Comparison of ENCODE assay signal across 8 cellular contexts in genomic region chr13:98576215-98576945, GRCh38. TPM values are rescaled to one million over a fixed set of nuclear protein-coding genes. Genes with fewer than 3 reads are reported as not detected.
DNase-seq lines count a peak whose midpoint lies in the region; ATAC-seq and TF ChIP-seq lines count a peak whose summit lies in the region.

No MANE protein-coding gene starts in this region.

- WGBS in lower leg skin, 2 donors, result 0 to 2% methylated on average over 16 to 18 of the region's 98 CpGs
- WGBS in stomach, 5 donors, result 0 to 4% (median 0%) methylated on average over 13 to 98 of the region's 98 CpGs

- DNase-seq in CD1c-positive myeloid dendritic cell (ENCODE audit: extremely low spot score) (peak; percentile 55), coronary artery (ENCODE audit: low spot score) (peak; percentile 80), lower leg skin (ENCODE audit: low spot score in 2 of 2) (peak in 1 of 2 donors; percentile 91), stomach (peak; percentile 59), cortex of kidney (lab: John Stamatoyannopoulos, UW) (no peak)

- no peak for TF ChIP-seq POLR2A in lower leg skin (IDR thresholded peaks at IDR 0.05)
- no peak for TF ChIP-seq POLR2A in stomach (IDR thresholded peaks at IDR 0.05)

- peak overlapping the region; percentile 98 for H3K27ac ChIP-seq in VCaP
- peak overlapping the region; percentile 97 to 100 for H3K27ac ChIP-seq in coronary artery
- peak overlapping the region; percentile 94 to 99 (median 98) for H3K27ac ChIP-seq in stomach

- no peaks in the 10 kb centered on the region for H3K27me3 ChIP-seq in stomach

- no peaks in the 10 kb centered on the region for H3K36me3 ChIP-seq in stomach

- peaks cover 19 to 68% (median 55%) of the 10 kb centered on the region in 4 donors for H3K4me1 ChIP-seq in stomach

- no peak for TF ChIP-seq EP300 in stomach (IDR thresholded peaks at IDR 0.05)

- intact Hi-C loops in lower leg skin (cut with DNase I; ENCODE audit: low total_unique reads), result no loop called here
- intact Hi-C loops in stomach (cut with DNase I; ENCODE audit: low total_unique reads), result no loop called here

- ATAC-seq in GM19397 (IDR thresholded peaks at IDR 0.05; ENCODE audit: unreplicated experiment) (peak; percentile 41), HG03457 (IDR thresholded peaks at IDR 0.05; ENCODE audit: unreplicated experiment) (peak; percentile 29)

- H3K9me3 ChIP-seq in stomach, result no peaks in the 10 kb centered on the region

- TF ChIP-seq CTCF in VCaP (conservative IDR thresholded peaks at IDR 0.05), result no peak
- no peak for TF ChIP-seq CTCF in coronary artery (IDR thresholded peaks at IDR 0.05)
- no peak for TF ChIP-seq CTCF in lower leg skin (IDR thresholded peaks at IDR 0.05)
- TF ChIP-seq CTCF in stomach (IDR thresholded peaks at IDR 0.05), result no peak

- H3K4me3 ChIP-seq in coronary artery, result peak overlapping the region; percentile 97
- peak overlapping the region; percentile 96 for H3K4me3 ChIP-seq in lower leg skin (ENCODE audit: low read depth, poor library complexity, severe bottlenecking)
- H3K4me3 ChIP-seq in stomach, result peak overlapping the region; percentile 77 to 96 (median 92)

RNA-seq across cellular contexts. Expression of gene STK24, which starts 0.5 kb away (rescaled TPM):
- total RNA-seq in lower leg skin, result 100 to 1,000 TPM; 212 to 281 (median 266) TPM
- total RNA-seq in stomach, result 100 to 1,000 TPM in 1 of 5 donors, 10 to 100 TPM in 4; 33.0 to 104 (median 58.9) TPM
- polyA plus RNA-seq in stomach, result 100 to 1,000 TPM in 1 of 3 donors, 10 to 100 TPM in 2; 59.2 to 139 (median 59.8) TPM
